ENCODE assay signal across 31 cellular contexts in the genomic region with DNA sequence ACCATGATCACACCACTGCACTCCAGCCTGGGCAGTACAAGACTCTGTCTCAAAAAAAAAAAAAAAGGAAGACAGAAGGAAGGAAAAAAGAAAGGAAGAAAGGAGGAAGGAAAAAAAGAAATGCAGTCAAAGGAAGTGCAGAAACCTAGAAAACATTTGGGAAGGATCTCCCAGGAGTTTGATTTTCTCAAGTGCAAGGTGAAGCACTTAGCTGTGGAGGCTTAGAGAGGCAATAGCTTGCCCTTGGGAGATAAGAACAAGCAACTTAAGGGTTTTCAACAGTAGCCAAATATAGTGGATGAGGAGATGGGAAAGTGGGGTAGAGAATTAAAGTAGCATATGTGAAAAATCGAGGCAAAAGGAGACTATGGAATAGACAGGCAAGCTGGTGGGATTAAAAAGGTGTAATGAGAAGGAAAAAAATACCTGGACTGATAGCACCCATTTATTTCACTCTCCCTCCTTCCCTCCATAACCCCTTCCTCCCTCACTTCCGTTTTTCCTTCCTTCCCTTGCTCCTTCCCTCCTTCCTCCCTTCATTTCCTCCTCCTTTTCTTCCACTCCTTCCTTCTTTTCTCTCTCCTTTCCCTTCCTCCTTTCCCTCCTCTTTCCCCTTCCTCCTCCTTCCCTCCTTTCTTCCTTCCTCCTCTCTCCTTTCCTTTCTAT.
"Had no signal": no experiment of that assay in that cellular context is flagged by ENCODE, and none has a peak within 500 bp of the region (broad histone marks: within the 10 kb centered on the region; RNA-seq: fewer than 3 reads in every experiment).

No MANE protein-coding gene starts in this region.

- H3K4me3 Mint-ChIP-seq: activated B cell treated with CpG ODN at 0.5 μM for 24 hours; activated CD8-positive, alpha-beta T cell treated with anti-CD3 and anti-CD28 coated beads for 36 hours; activated naive CD8-positive, alpha-beta T cell; activated T-cell treated with anti-CD3 and anti-CD28 coated beads, Interleukin-2, amount 50 U/mL, for 4 hours; activated T-helper 17 cell treated with anti-CD3 and anti-CD28 coated beads, Interleukin-2, amount 50 U/mL, for 72 hours; central memory CD8-positive, alpha-beta T cell; effector memory CD8-positive, alpha-beta T cell had no signal

- H3K4me1 ChIP-seq: esophagus squamous epithelium, gastroesophageal sphincter, heart right ventricle had no signal

- H3K4me1 Mint-ChIP-seq: activated B cell treated with CpG ODN at 0.5 μM for 24 hours; central memory CD8-positive, alpha-beta T cell had no signal

- H3K4me3 ChIP-seq: esophagus squamous epithelium, gastroesophageal sphincter, heart right ventricle had no signal

- H3K9me3 Mint-ChIP-seq: activated T-helper 17 cell treated with anti-CD3 and anti-CD28 coated beads, Interleukin-2, amount 50 U/mL, for 72 hours; central memory CD8-positive, alpha-beta T cell; effector memory CD8-positive, alpha-beta T cell had no signal

- H3K27ac ChIP-seq: brain microvascular endothelial cell, esophagus squamous epithelium, gastroesophageal sphincter, heart right ventricle, WERI-Rb-1 had no signal

- H3K36me3 Mint-ChIP-seq: activated naive CD8-positive, alpha-beta T cell had no signal

- DNase-seq: activated B cell treated with CpG ODN at 0.5 μM for 24 hours; activated CD4-positive, alpha-beta T cell treated with anti-CD3 and anti-CD28 coated beads for 48 hours; activated CD4-positive, alpha-beta T cell treated with anti-CD3 and anti-CD28 coated beads, Interleukin-2, amount 50 U/mL, for 1 hour; activated CD4-positive, alpha-beta T cell treated with anti-CD3 and anti-CD28 coated beads, Interleukin-2, amount 50 U/mL, for 48 hours; activated CD8-positive, alpha-beta memory T cell treated with anti-CD3 and anti-CD28 coated beads for 24 hours; activated CD8-positive, alpha-beta T cell treated with anti-CD3 and anti-CD28 coated beads for 36 hours; activated effector memory CD4-positive, alpha-beta T cell treated with Interleukin-2 at 50 U/mL for 16 hours; activated gamma-delta T cell treated with Interleukin-2 at 50 U/mL for 16 hours; activated naive CD4-positive, alpha-beta T cell treated with anti-CD3 and anti-CD28 coated beads, Interleukin-2, amount 50 U/mL, for 16 hours; activated naive CD4-positive, alpha-beta T cell treated with Interleukin-2 at 50 U/mL for 16 hours; activated T-cell treated with anti-CD3 and anti-CD28 coated beads, Interleukin-2, amount 50 U/mL, for 4 hours; amniotic stem cell; anterior cingulate cortex; brain microvascular endothelial cell; cortex of kidney; dermis blood vessel endothelial cell; effector CD4-positive, alpha-beta T cell; effector memory CD8-positive, alpha-beta T cell; esophagus squamous epithelium; foreskin melanocyte; heart right ventricle; T-helper 2 cell; WERI-Rb-1 had no signal

- H3K36me3 ChIP-seq: brain microvascular endothelial cell, esophagus squamous epithelium, gastroesophageal sphincter, heart right ventricle, WERI-Rb-1 had no signal

- FAIRE-seq: astrocyte, bronchial epithelial cell, colon had no signal

- H3K27ac Mint-ChIP-seq: activated B cell treated with CpG ODN at 0.5 μM for 24 hours; activated CD8-positive, alpha-beta T cell treated with anti-CD3 and anti-CD28 coated beads for 36 hours; activated naive CD8-positive, alpha-beta T cell; activated T-helper 17 cell treated with anti-CD3 and anti-CD28 coated beads, Interleukin-2, amount 50 U/mL, for 72 hours; effector memory CD8-positive, alpha-beta T cell had no signal

- ATAC-seq: activated CD4-positive, CD25-positive, alpha-beta regulatory T cell treated with anti-CD3 and anti-CD28 coated beads, Interleukin-2, amount 50 U/mL, for 24 hours; activated CD8-positive, alpha-beta T cell treated with anti-CD3 and anti-CD28 coated beads for 36 hours; activated T-cell treated with anti-CD3 and anti-CD28 coated beads, Interleukin-2, amount 50 U/mL, for 4 hours; activated T-helper 17 cell treated with anti-CD3 and anti-CD28 coated beads, Interleukin-2, amount 50 U/mL, for 72 hours; effector memory CD8-positive, alpha-beta T cell; gastroesophageal sphincter; heart right ventricle had no signal
